ENCODE assay signal across 8 cellular contexts in the genomic region with DNA sequence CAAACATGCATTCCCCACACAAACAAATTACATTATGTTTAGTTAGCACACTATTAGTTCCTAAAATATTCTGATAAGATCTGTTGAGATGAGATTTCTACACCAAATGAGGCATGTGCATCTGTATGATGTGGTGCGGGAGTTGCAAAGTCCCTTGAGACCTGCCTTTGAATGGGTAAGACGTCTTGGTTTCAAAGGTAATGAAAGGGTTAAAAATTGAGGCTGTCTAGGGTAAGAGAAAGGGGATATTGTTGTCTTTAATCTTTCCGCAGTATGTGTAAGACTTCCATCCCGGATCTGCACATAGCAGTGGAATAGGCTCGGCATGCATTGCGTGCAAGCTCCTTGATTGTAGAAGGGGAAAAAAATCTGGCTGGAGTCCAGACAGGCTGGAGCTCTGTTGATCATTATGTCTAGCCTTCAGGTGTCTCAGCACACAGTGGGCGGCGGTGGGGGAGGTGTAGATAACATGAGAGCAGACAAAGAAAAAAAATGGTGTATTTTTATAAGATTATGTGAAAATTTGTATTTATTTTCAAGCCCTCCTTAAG.
A peak's percentile ranks its signal among the peaks of the same experiment; 100 is the strongest.
DNase-seq lines count a peak whose midpoint lies in the region; ATAC-seq and TF ChIP-seq lines count a peak whose summit lies in the region.

No MANE protein-coding gene starts in this region.

- no peak for TF ChIP-seq RAD21 in Ishikawa (IDR thresholded peaks at IDR 0.05; ENCODE audit: low read depth)

- POLR2A ChIA-PET in PC-9 (lab: Charles Lee; ENCODE audit: unreplicated experiment), result no interaction called here

- H3K27me3 ChIP-seq in PC-9 (ENCODE audit: insufficient read depth, low read depth), result no peaks in the 10 kb centered on the region
- H3K27me3 ChIP-seq in gastroesophageal sphincter, result no peaks in the 10 kb centered on the region
- H3K27me3 ChIP-seq in parathyroid adenoma (ENCODE audit: control insufficient read depth, insufficient read depth, low read length), result no peaks in the 10 kb centered on the region

- H3K9me2 ChIP-seq in PC-9 (ENCODE audit: insufficient read depth), result no peaks in the 10 kb centered on the region

- peak overlapping the region; percentile 50; the same call in 1 of the 2 replicates for H3K4me3 ChIP-seq in PC-9
- H3K4me3 ChIP-seq in gastroesophageal sphincter, result peak overlapping the region; percentile 51 to 54
- peak overlapping the region; percentile 45 for H3K4me3 ChIP-seq in parathyroid adenoma (ENCODE audit: low read depth, low read length)

- DNase-seq in CMK (ENCODE audit: low read depth) (peak; percentile 77), PC-9 (peak; percentile 84 to 88), ureter (ENCODE audit: low spot score) (peak; percentile 48)
- peak; percentile 34 for DNase-seq in activated T-helper 2 cell treated with anti-CD3 and anti-CD28 coated beads, Interferon-gamma antibody, Interleukin-2, Interleukin-4, amounts not matched to agents 10 μg/mL and 5 μg/mL and 100 μg/mL, durations not matched to agents 14 hours and 24 hours and 36 hours (ENCODE audit: low spot score)

- no peaks in the 10 kb centered on the region for H3K9me3 ChIP-seq in PC-9 (ENCODE audit: insufficient read depth, low read depth)
- no peaks in the 10 kb centered on the region for H3K9me3 ChIP-seq in gastroesophageal sphincter
- H3K9me3 ChIP-seq in parathyroid adenoma (ENCODE audit: control insufficient read depth, low read length), result no peaks in the 10 kb centered on the region

- no peaks in the 10 kb centered on the region for H3K79me2 ChIP-seq in PC-9 (ENCODE audit: low read depth)
- H3K79me2 ChIP-seq in parathyroid adenoma, result no peaks in the 10 kb centered on the region

- BruUV-seq in PC-9 (replicated peaks; lab: Mats Ljungman, UMichigan), result no TSS peak

- H3K4me1 ChIP-seq in PC-9 (replicated peaks; ENCODE audit: insufficient read depth) (peaks cover 21% of the 10 kb centered on the region), gastroesophageal sphincter (peaks cover 0 to 32% (median 6%) of the 10 kb centered on the region in 3 donors), parathyroid adenoma (no peaks in the 10 kb centered on the region)

- no peak for TF ChIP-seq POLR2A in gastroesophageal sphincter (IDR thresholded peaks at IDR 0.05)

- H2AFZ ChIP-seq in PC-9 (peak overlapping the region; percentile 45; the same call in 1 of the 2 replicates), parathyroid adenoma (no peak overlapping the region)

- 0 to 1% methylated on average over 4 to 8 of the region's 8 CpGs for WGBS in gastroesophageal sphincter (ENCODE audit: low coverage in 1 of 2), 2 donors

- H3K4me1 Mint-ChIP-seq in activated T-helper 2 cell treated with anti-CD3 and anti-CD28 coated beads, Interferon-gamma antibody, Interleukin-2, Interleukin-4, amounts not matched to agents 10 μg/mL and 5 μg/mL and 100 μg/mL, durations not matched to agents 14 hours and 24 hours and 36 hours (ENCODE audit: low read depth), result peaks cover 34% of the 10 kb centered on the region

- ATAC-seq in GM21526 (IDR thresholded peaks at IDR 0.05; ENCODE audit: low FRiP score, unreplicated experiment), result peak; percentile 40
- peak; percentile 22 for ATAC-seq in gastroesophageal sphincter

- peak overlapping the region; percentile 49; the same call in 1 of the 2 replicates for H3K27ac ChIP-seq in PC-9
- peak overlapping the region in 3 of 4 donors; percentile 46 to 75 (median 73) for H3K27ac ChIP-seq in gastroesophageal sphincter
- no peak overlapping the region for H3K27ac ChIP-seq in parathyroid adenoma

- no peaks in the 10 kb centered on the region for H3K27me3 Mint-ChIP-seq in activated T-helper 2 cell treated with anti-CD3 and anti-CD28 coated beads, Interferon-gamma antibody, Interleukin-2, Interleukin-4, amounts not matched to agents 10 μg/mL and 5 μg/mL and 100 μg/mL, durations not matched to agents 14 hours and 24 hours and 36 hours (ENCODE audit: low read depth)

- no peak for TF ChIP-seq CTCF in PC-9 (conservative IDR thresholded peaks at IDR 0.05)
- TF ChIP-seq CTCF in gastroesophageal sphincter (IDR thresholded peaks at IDR 0.05), result no peak
- no peak for TF ChIP-seq CTCF in parathyroid adenoma (IDR thresholded peaks at IDR 0.05)

- CTCF ChIA-PET in PC-9 (lab: Charles Lee), result no interaction called here

- H3K4me3 Mint-ChIP-seq in activated T-helper 2 cell treated with anti-CD3 and anti-CD28 coated beads, Interferon-gamma antibody, Interleukin-2, Interleukin-4, amounts not matched to agents 10 μg/mL and 5 μg/mL and 100 μg/mL, durations not matched to agents 14 hours and 24 hours and 36 hours (ENCODE audit: low read depth), result no peak overlapping the region

- H3K36me3 Mint-ChIP-seq in activated T-helper 2 cell treated with anti-CD3 and anti-CD28 coated beads, Interferon-gamma antibody, Interleukin-2, Interleukin-4, amounts not matched to agents 10 μg/mL and 5 μg/mL and 100 μg/mL, durations not matched to agents 14 hours and 24 hours and 36 hours (ENCODE audit: low read depth), result peaks cover 11% of the 10 kb centered on the region

- no peak overlapping the region for H3K27ac Mint-ChIP-seq in activated T-helper 2 cell treated with anti-CD3 and anti-CD28 coated beads, Interferon-gamma antibody, Interleukin-2, Interleukin-4, amounts not matched to agents 10 μg/mL and 5 μg/mL and 100 μg/mL, durations not matched to agents 14 hours and 24 hours and 36 hours

- intact Hi-C loops in PC-9 (cut with micrococcal nuclease; ENCODE audit: unreplicated experiment), result loop anchor here (1.0 to 5.0 kb wide), 2 partner anchors 337 to 617 kb away; no protein-coding TSS in a partner anchor
- intact Hi-C loops in activated T-helper 2 cell treated with anti-CD3 and anti-CD28 coated beads, Interferon-gamma antibody, Interleukin-2, Interleukin-4, amounts not matched to agents 10 μg/mL and 5 μg/mL and 100 μg/mL, durations not matched to agents 14 hours and 24 hours and 36 hours (cut with micrococcal nuclease), result loop anchor here (1.0 to 5.0 kb wide), 6 partner anchors 13 to 292 kb away; no protein-coding TSS in a partner anchor

- no peaks in the 10 kb centered on the region for H3K36me3 ChIP-seq in PC-9 (ENCODE audit: low read depth)
- H3K36me3 ChIP-seq in gastroesophageal sphincter, result no peaks in the 10 kb centered on the region
- no peaks in the 10 kb centered on the region for H3K36me3 ChIP-seq in parathyroid adenoma (ENCODE audit: control insufficient read depth, insufficient read depth, low read length)

- H4K20me1 ChIP-seq in PC-9 (ENCODE audit: insufficient read depth), result no peaks in the 10 kb centered on the region

- no peaks in the 10 kb centered on the region for H3F3A ChIP-seq in PC-9 (ENCODE audit: insufficient read depth, low read depth)

- peak; percentile 93 for TF ChIP-seq EP300 in Ishikawa (IDR thresholded peaks at IDR 0.05; ENCODE audit: borderline replicate concordance)
- no peak for TF ChIP-seq EP300 in gastroesophageal sphincter (IDR thresholded peaks at IDR 0.05)

- H3K4me2 ChIP-seq in PC-9, result peak overlapping the region; percentile 66
- peak overlapping the region; percentile 33 for H3K4me2 ChIP-seq in parathyroid adenoma (ENCODE audit: low read length)

- peaks cover 1% of the 10 kb centered on the region for H3K9me3 Mint-ChIP-seq in activated T-helper 2 cell treated with anti-CD3 and anti-CD28 coated beads, Interferon-gamma antibody, Interleukin-2, Interleukin-4, amounts not matched to agents 10 μg/mL and 5 μg/mL and 100 μg/mL, durations not matched to agents 14 hours and 24 hours and 36 hours

- no peak overlapping the region for H3K9ac ChIP-seq in parathyroid adenoma

TF ChIP-seq in Ishikawa, 13 proteins besides CTCF, POLR2A, EP300 and RAD21:
- TF ChIP-seq TEAD4 (IDR thresholded peaks at IDR 0.05), result peak; percentile 73
- TF ChIP-seq FOXM1 (IDR thresholded peaks at IDR 0.05; ENCODE audit: borderline replicate concordance, low read depth), result peak; percentile 61; the same call in 1 of the 2 replicates
- TF ChIP-seq, protein P1, sequence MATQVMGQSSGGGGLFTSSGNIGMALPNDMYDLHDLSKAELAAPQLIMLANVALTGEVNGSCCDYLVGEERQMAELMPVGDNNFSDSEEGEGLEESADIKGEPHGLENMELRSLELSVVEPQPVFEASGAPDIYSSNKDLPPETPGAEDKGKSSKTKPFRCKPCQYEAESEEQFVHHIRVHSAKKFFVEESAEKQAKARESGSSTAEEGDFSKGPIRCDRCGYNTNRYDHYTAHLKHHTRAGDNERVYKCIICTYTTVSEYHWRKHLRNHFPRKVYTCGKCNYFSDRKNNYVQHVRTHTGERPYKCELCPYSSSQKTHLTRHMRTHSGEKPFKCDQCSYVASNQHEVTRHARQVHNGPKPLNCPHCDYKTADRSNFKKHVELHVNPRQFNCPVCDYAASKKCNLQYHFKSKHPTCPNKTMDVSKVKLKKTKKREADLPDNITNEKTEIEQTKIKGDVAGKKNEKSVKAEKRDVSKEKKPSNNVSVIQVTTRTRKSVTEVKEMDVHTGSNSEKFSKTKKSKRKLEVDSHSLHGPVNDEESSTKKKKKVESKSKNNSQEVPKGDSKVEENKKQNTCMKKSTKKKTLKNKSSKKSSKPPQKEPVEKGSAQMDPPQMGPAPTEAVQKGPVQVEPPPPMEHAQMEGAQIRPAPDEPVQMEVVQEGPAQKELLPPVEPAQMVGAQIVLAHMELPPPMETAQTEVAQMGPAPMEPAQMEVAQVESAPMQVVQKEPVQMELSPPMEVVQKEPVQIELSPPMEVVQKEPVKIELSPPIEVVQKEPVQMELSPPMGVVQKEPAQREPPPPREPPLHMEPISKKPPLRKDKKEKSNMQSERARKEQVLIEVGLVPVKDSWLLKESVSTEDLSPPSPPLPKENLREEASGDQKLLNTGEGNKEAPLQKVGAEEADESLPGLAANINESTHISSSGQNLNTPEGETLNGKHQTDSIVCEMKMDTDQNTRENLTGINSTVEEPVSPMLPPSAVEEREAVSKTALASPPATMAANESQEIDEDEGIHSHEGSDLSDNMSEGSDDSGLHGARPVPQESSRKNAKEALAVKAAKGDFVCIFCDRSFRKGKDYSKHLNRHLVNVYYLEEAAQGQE (IDR thresholded peaks at IDR 0.05; ENCODE audit: low read depth), result no peak
- TF ChIP-seq, protein P2, sequence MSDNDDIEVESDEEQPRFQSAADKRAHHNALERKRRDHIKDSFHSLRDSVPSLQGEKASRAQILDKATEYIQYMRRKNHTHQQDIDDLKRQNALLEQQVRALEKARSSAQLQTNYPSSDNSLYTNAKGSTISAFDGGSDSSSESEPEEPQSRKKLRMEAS (IDR thresholded peaks at IDR 0.05), result 0 out of 2 replicates have a peak, but pooled peaks have one; percentile 14
- TF ChIP-seq NFIC (IDR thresholded peaks at IDR 0.05), result peak; percentile 96
- TF ChIP-seq TCF12 (IDR thresholded peaks at IDR 0.05; ENCODE audit: low read depth), result peak; percentile 95
- TF ChIP-seq, protein P3, sequence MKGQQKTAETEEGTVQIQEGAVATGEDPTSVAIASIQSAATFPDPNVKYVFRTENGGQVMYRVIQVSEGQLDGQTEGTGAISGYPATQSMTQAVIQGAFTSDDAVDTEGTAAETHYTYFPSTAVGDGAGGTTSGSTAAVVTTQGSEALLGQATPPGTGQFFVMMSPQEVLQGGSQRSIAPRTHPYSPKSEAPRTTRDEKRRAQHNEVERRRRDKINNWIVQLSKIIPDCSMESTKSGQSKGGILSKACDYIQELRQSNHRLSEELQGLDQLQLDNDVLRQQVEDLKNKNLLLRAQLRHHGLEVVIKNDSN (IDR thresholded peaks at IDR 0.05), result no peak

Comparison
In these comparisons a context has a peak if more than half of its experiments do, and no peak if none do; other contexts are left out.
1. DNase-seq: peak in every context shown above with its lines; median percentile 86 in PC-9; 77 in CMK; 48 in ureter; 34 in activated T-helper 2 cell treated with anti-CD3 and anti-CD28 coated beads, Interferon-gamma antibody, Interleukin-2, Interleukin-4, amounts not matched to agents 10 μg/mL and 5 μg/mL and 100 μg/mL, durations not matched to agents 14 hours and 24 hours and 36 hours.